Comparison of ENCODE assay signal across 8 cellular contexts in genomic region chr12:54191550-54192022, GRCh38. TPM values are rescaled to one million over a fixed set of nuclear protein-coding genes. Genes with fewer than 3 reads are reported as not detected.
DNase-seq lines count a peak whose midpoint lies in the region; ATAC-seq and TF ChIP-seq lines count a peak whose summit lies in the region.

No MANE protein-coding gene starts in this region.

- DNase-seq in BE2C = peak; percentile 86
- peak; percentile 69 for DNase-seq in NCI-H146 (lab: John Stamatoyannopoulos, UW)
- DNase-seq in T follicular helper cell (ENCODE audit: low read depth) = peak; percentile 68
- DNase-seq in adipocyte (ENCODE audit: low read depth) = peak; percentile 93
- DNase-seq in heart right ventricle = peak; percentile 72 to 80
- peak; percentile 55 for DNase-seq in pulmonary artery endothelial cell (ENCODE audit: low read depth, low spot score)
- peak; percentile 87 to 92 for DNase-seq in aorta

- H3K4me1 ChIP-seq in BE2C = peaks cover 28% of the 10 kb centered on the region
- H3K4me1 ChIP-seq in adipocyte (ENCODE audit: control insufficient read depth, insufficient read depth, low read length) = peaks cover 21% of the 10 kb centered on the region
- H3K4me1 ChIP-seq in heart right ventricle = peaks cover 0 to 34% (median 14%) of the 10 kb centered on the region in 9 donors
- H3K4me1 ChIP-seq in aorta (ENCODE audit: control insufficient read depth in 1 of 2, insufficient read depth in 2 of 2, low read length in 2 of 2) = no peaks in the 10 kb centered on the region

- H3K9ac ChIP-seq in adipocyte (ENCODE audit: low read length) = peak overlapping the region; percentile 57

- H3K27me3 ChIP-seq in BE2C (no peaks in the 10 kb centered on the region), adipocyte (replicated peaks; ENCODE audit: control insufficient read depth, insufficient read depth, low read length) (no peaks in the 10 kb centered on the region), heart right ventricle (peaks cover 0 to 69% (median 63%) of the 10 kb centered on the region in 7 donors), aorta (ENCODE audit: control insufficient read depth in 1 of 2, insufficient read depth in 2 of 2, low read length in 1 of 2) (no peaks in the 10 kb centered on the region)

- H3K27ac ChIP-seq in heart right ventricle (no peak overlapping the region), aorta (ENCODE audit: low read depth in 1 of 2, low read length in 2 of 2) (no peak overlapping the region)

- H3K9me3 ChIP-seq in BE2C (no peaks in the 10 kb centered on the region), adipocyte (ENCODE audit: control insufficient read depth, low read length) (no peaks in the 10 kb centered on the region), heart right ventricle (no peaks in the 10 kb centered on the region), aorta (ENCODE audit: control insufficient read depth, low read length) (no peaks in the 10 kb centered on the region)

- TF ChIP-seq CTCF in BE2C (IDR thresholded peaks at IDR 0.05; ENCODE audit: low read depth, low read length) (peak; percentile 92), heart right ventricle (IDR thresholded peaks at IDR 0.05) (peak; percentile 73 to 87 (median 82))

- H3K36me3 ChIP-seq in BE2C = no peaks in the 10 kb centered on the region
- no peaks in the 10 kb centered on the region for H3K36me3 ChIP-seq in adipocyte (ENCODE audit: control insufficient read depth, insufficient read depth, low read length, severe bottlenecking)
- H3K36me3 ChIP-seq in heart right ventricle = peaks cover 0 to 6% (median 0%) of the 10 kb centered on the region in 9 donors
- H3K36me3 ChIP-seq in aorta (ENCODE audit: control insufficient read depth in 1 of 2, insufficient read depth in 2 of 2, low read length in 1 of 2) = no peaks in the 10 kb centered on the region

- ATAC-seq in GM19463 (IDR thresholded peaks at IDR 0.05; ENCODE audit: unreplicated experiment) (peak; percentile 39), heart right ventricle (peak; percentile 43 to 71 (median 60)), aorta (ENCODE audit: low FRiP score) (peak; percentile 88)

- H3K4me3 ChIP-seq in BE2C (ENCODE audit: low read depth, low read length) (no peak overlapping the region), adipocyte (ENCODE audit: low read length) (no peak overlapping the region), heart right ventricle (no peak overlapping the region), aorta (ENCODE audit: low read length in 2 of 2) (no peak overlapping the region)

- WGBS in heart right ventricle, 2 donors = 0% methylated on average over 14 of the region's 14 CpGs
- 0 to 1% methylated on average over 13 to 14 of the region's 14 CpGs for WGBS in aorta, 2 donors

- intact Hi-C loops in heart right ventricle (cut with DNase I) = loop anchor here in 6 of 10 donors (1.0 to 10.0 kb wide), 7 partner anchors 158 to 397 kb away; partner anchors contain the start of gene HOXC5 (in 3 of the 6)
- intact Hi-C loops in aorta (cut with DNase I) = loop anchor here (2.0 kb wide), 1 partner anchor 159 kb away; the partner anchor contains the start of gene HOXC5 (in 2 of the 2)

RNA-seq across cellular contexts. Expression of gene SMUG1, which starts 2.8 kb away (rescaled TPM):
- polyA plus RNA-seq in BE2C (2012; ENCODE audit: insufficient read depth, insufficient read length, low read depth) = 66.2 TPM
- total RNA-seq in heart right ventricle (10 to 100 TPM in 9 of 10 donors, 1 to 10 TPM in 1; 8.8 to 20.7 (median 13.8) TPM), pulmonary artery endothelial cell (19.4 and 20.6 TPM in 2 replicates), aorta (10 to 100 TPM; 21.8 to 27.6 TPM)
- polyA plus RNA-seq in heart right ventricle (10 to 100 TPM; 16.2 to 28.8 TPM), aorta (10 to 100 TPM; 22.3 to 32.3 TPM)
